21 cellular contexts compared by ENCODE assay signal in genomic region chr4:152598454-152598853, GRCh38.
"Had no signal": no experiment of that assay in that cellular context is flagged by ENCODE, and none has a peak within 500 bp of the region (broad histone marks: within the 10 kb centered on the region; RNA-seq: fewer than 3 reads in every experiment).

No MANE protein-coding gene starts in this region.

- FAIRE-seq: kidney had no signal

- DNase-seq: effector memory CD4-positive, alpha-beta T cell; esophagus squamous epithelium; foreskin fibroblast; glutamatergic neuron; immature natural killer cell; kidney; left cardiac atrium; mammary epithelial cell; naive thymus-derived CD8-positive, alpha-beta T cell; posterior cingulate gyrus; spleen; stimulated activated CD4-positive, alpha-beta T cell treated with anti-CD3 and anti-CD28 coated beads, Interleukin-15, amount 100 ng/mL, for 24 hours; stimulated activated CD4-positive, alpha-beta T cell treated with anti-CD3 and anti-CD28 coated beads, Interleukin-2, amount 100 ng/mL, for 24 hours; stimulated activated CD4-positive, alpha-beta T cell treated with anti-CD3 and anti-CD28 coated beads, Interleukin-4, amount 100 ng/mL, for 4 hours; stimulated activated naive B cell treated with anti-CD40 and anti-IgM and Interleukin-4, amounts not matched to agents 10 μg/mL and 1 μg/mL and 100 μg/mL, for 72 hours; stimulated activated naive CD8-positive, alpha-beta T cell treated with anti-CD3 and anti-CD28 coated beads, Interleukin-15, amount 100 ng/mL, for 72 hours; testis had no signal

- H3K27me3 Mint-ChIP-seq: stimulated activated naive B cell treated with anti-CD40 and anti-IgM and Interleukin-4, amounts not matched to agents 10 μg/mL and 1 μg/mL and 100 μg/mL, for 72 hours; stimulated activated naive CD8-positive, alpha-beta T cell treated with anti-CD3 and anti-CD28 coated beads, Interleukin-15, amount 100 ng/mL, for 72 hours had no signal

- H3K27me3 ChIP-seq: esophagus squamous epithelium, gastroesophageal sphincter, spleen, testis, tibial nerve had no signal

- H3K4me1 Mint-ChIP-seq: immature natural killer cell; neural crest cell; stimulated activated naive CD8-positive, alpha-beta T cell treated with anti-CD3 and anti-CD28 coated beads, Interleukin-15, amount 100 ng/mL, for 72 hours had no signal

- H3K27ac Mint-ChIP-seq: immature natural killer cell; naive thymus-derived CD8-positive, alpha-beta T cell; stimulated activated naive B cell treated with anti-CD40 and anti-IgM and Interleukin-4, amounts not matched to agents 10 μg/mL and 1 μg/mL and 100 μg/mL, for 72 hours; stimulated activated naive CD8-positive, alpha-beta T cell treated with anti-CD3 and anti-CD28 coated beads, Interleukin-15, amount 100 ng/mL, for 72 hours had no signal

- H3K4me1 ChIP-seq: gastroesophageal sphincter, testis, tibial nerve had no signal

- H3K9me3 Mint-ChIP-seq: immature natural killer cell; naive thymus-derived CD8-positive, alpha-beta T cell; neural crest cell; stimulated activated naive B cell treated with anti-CD40 and anti-IgM and Interleukin-4, amounts not matched to agents 10 μg/mL and 1 μg/mL and 100 μg/mL, for 72 hours had no signal

- H3K9me3 ChIP-seq: esophagus squamous epithelium, gastroesophageal sphincter, spleen, testis, tibial nerve had no signal

- H3K4me3 ChIP-seq: esophagus squamous epithelium, gastroesophageal sphincter, spleen, testis, tibial nerve had no signal

- H3K36me3 Mint-ChIP-seq: immature natural killer cell; naive thymus-derived CD8-positive, alpha-beta T cell; stimulated activated naive B cell treated with anti-CD40 and anti-IgM and Interleukin-4, amounts not matched to agents 10 μg/mL and 1 μg/mL and 100 μg/mL, for 72 hours had no signal

- ATAC-seq: gastroesophageal sphincter; left cardiac atrium; naive thymus-derived CD8-positive, alpha-beta T cell; sciatic nerve; stimulated activated naive B cell treated with anti-CD40 and anti-IgM and Interleukin-4, amounts not matched to agents 10 μg/mL and 1 μg/mL and 100 μg/mL, for 72 hours; stimulated activated naive CD8-positive, alpha-beta T cell treated with anti-CD3 and anti-CD28 coated beads, Interleukin-15, amount 100 ng/mL, for 72 hours had no signal

- H3K4me3 Mint-ChIP-seq: immature natural killer cell; naive thymus-derived CD8-positive, alpha-beta T cell; neural crest cell; stimulated activated naive B cell treated with anti-CD40 and anti-IgM and Interleukin-4, amounts not matched to agents 10 μg/mL and 1 μg/mL and 100 μg/mL, for 72 hours; stimulated activated naive CD8-positive, alpha-beta T cell treated with anti-CD3 and anti-CD28 coated beads, Interleukin-15, amount 100 ng/mL, for 72 hours had no signal

- H3K36me3 ChIP-seq: esophagus squamous epithelium, gastroesophageal sphincter, spleen, tibial nerve had no signal
